ENCODE assay signal across 21 cellular contexts in the genomic region with DNA sequence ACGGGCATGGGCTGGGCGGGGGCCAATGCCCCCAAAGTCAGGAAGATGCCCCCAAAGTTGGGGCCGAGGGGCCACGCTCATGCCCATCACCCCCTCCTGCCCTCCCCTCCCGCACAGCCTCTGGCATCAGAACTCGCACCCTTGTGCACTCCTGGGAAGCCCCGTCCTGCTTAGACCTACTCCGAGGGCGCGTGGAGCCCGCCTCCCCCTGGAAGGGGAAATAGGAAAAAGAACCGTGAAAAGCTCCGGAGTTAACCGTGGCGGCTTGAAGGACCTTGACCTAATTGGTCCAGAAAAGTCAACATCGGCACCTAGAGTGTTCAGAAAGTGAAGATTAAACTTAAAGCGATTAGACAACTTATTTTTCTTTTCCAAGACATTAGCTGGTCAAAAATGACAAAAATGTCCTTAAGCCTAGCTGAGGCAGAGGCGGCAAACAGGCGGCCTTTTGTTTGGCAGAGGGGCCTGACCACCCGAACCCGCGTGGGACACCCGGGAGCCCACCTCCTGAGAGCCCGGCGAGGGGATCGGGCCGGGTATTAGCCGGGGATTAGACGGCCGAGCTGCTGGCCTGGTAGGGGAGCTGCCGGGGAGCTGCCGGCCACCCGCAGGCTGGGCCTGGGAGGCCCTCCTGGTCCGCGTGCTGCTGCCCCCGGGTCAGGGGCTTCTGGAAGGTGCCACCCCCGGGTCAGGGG.
A peak's percentile ranks its signal among the peaks of the same experiment; 100 is the strongest.
DNase-seq lines count a peak whose midpoint lies in the region; ATAC-seq, FAIRE-seq and TF ChIP-seq lines count a peak whose summit lies in the region.
"Had no signal": no experiment of that assay in that cellular context is flagged by ENCODE, and none has a peak within 500 bp of the region (broad histone marks: within the 10 kb centered on the region; RNA-seq: fewer than 3 reads in every experiment).

No MANE protein-coding gene starts in this region.

- CTCF ChIA-PET in K562 (lab: Yijun Ruan, JAX; ENCODE audit: low intra/inter-chr PET ratio): no interaction called here

- intact Hi-C loops in K562 (cut with micrococcal nuclease): no loop called here
- intact Hi-C loops in lower lobe of right lung (cut with DNase I): no loop called here
- intact Hi-C loops in thyroid gland (cut with DNase I): loop anchor here (5.0 kb wide), 1 partner anchor 62 kb away; no protein-coding TSS in a partner anchor
- intact Hi-C loops in natural killer cell (cut with micrococcal nuclease): no loop called here

- H2AFZ ChIP-seq in K562 (ENCODE audit: low read depth, low read length): no peak overlapping the region
- H2AFZ ChIP-seq: PC-9 had no signal

- H3K9me3 ChIP-seq in K562 (replicated peaks; ENCODE audit: control insufficient read depth, insufficient read depth, low read depth, low read length): no peaks in the 10 kb centered on the region
- H3K9me3 ChIP-seq in lower lobe of right lung: no peaks in the 10 kb centered on the region
- H3K9me3 ChIP-seq in thyroid gland: no peaks in the 10 kb centered on the region
- H3K9me3 ChIP-seq: HAP-1 had no signal

- no peak overlapping the region for H3K4me3 ChIP-seq in K562
- H3K4me3 ChIP-seq in lower lobe of right lung: peak overlapping the region; percentile 6
- no peak overlapping the region for H3K4me3 ChIP-seq in thyroid gland (replicated peaks in 1 of 3)
- H3K4me3 ChIP-seq: HAP-1, PC-9, SK-N-MC had no signal

- TF ChIP-seq EP300 in K562 (IDR thresholded peaks at IDR 0.05; ENCODE audit: low read length): no peak

- H3K36me3 Mint-ChIP-seq in natural killer cell: no peaks in the 10 kb centered on the region
- H3K36me3 Mint-ChIP-seq: IgD-negative memory B cell had no signal

- H3K27ac Mint-ChIP-seq in natural killer cell: no peak overlapping the region
- H3K27ac Mint-ChIP-seq: IgD-negative memory B cell had no signal

- peaks cover 3% of the 10 kb centered on the region for H3K9me1 ChIP-seq in K562 (ENCODE audit: control insufficient read depth, insufficient read depth, low read length)

- H3K9me3 Mint-ChIP-seq in natural killer cell: no peaks in the 10 kb centered on the region

- TF ChIP-seq CTCF in C4-2B (conservative IDR thresholded peaks at IDR 0.05): no peak
- no peak for TF ChIP-seq CTCF in K562 (IDR thresholded peaks at IDR 0.05 in 2 of 3, conservative IDR thresholded peaks at IDR 0.05 in 1 of 3; ENCODE audit: insufficient read depth in 2 of 3, low read depth in 1 of 3, low read length in 3 of 3)
- no peak for TF ChIP-seq CTCF in lower lobe of right lung (IDR thresholded peaks at IDR 0.05)
- TF ChIP-seq CTCF in thyroid gland (IDR thresholded peaks at IDR 0.05): no peak
- TF ChIP-seq CTCF in natural killer cell (IDR thresholded peaks at IDR 0.05): no peak

- POLR2A ChIA-PET in K562 (lab: Yijun Ruan, JAX): interaction anchor here (1.1 to 1.2 kb wide), 2 partner anchors 12 to 45 kb away, joined by 3 read pairs; no protein-coding TSS in a partner anchor

- H3K27ac ChIP-seq in C4-2B (peak overlapping the region; percentile 71), K562 (ENCODE audit: extremely low read depth, low read depth, low read length) (no peak overlapping the region), lower lobe of right lung (peak overlapping the region; percentile 73), thyroid gland (peak overlapping the region; percentile 46 to 84 (median 77))
- H3K27ac ChIP-seq: PC-9, SK-N-MC had no signal

- no peak overlapping the region for H3K9ac ChIP-seq in K562 (ENCODE audit: insufficient read depth in 1 of 2, low read depth in 2 of 2, low read length in 2 of 2)

- H3K27me3 Mint-ChIP-seq in natural killer cell (ENCODE audit: low read depth in 2 of 2): no peaks in the 10 kb centered on the region

- no peak overlapping the region for H3K4me3 Mint-ChIP-seq in natural killer cell

- no peak for TF ChIP-seq POLR2A in K562 (conservative IDR thresholded peaks at IDR 0.05)
- no peak for TF ChIP-seq POLR2A in thyroid gland (IDR thresholded peaks at IDR 0.05)

- DNase-seq in K562 (ENCODE audit: extremely low read depth in 1 of 4, low spot score in 3 of 4) (no peak), lower lobe of right lung (no peak), thyroid gland (no peak), SK-N-DZ (ENCODE audit: low spot score) (no peak), natural killer cell (no peak), RKO (ENCODE audit: low spot score) (no peak)
- DNase-seq: C1 segment of cervical spinal cord, GF-D8, NCI-H1417 treated with DMSO at 0.1 percent for 48 hours, NCI-H1930, NCI-H510A treated with DMSO at 0.1 percent for 48 hours, NCI-H82, PC-9 had no signal

- H3K4me1 Mint-ChIP-seq in natural killer cell: no peaks in the 10 kb centered on the region
- H3K4me1 Mint-ChIP-seq: IgD-negative memory B cell had no signal

- WGBS in K562 (ENCODE audit: insufficient coverage, low coverage, missing lambda C conversion rate): under 1% methylated on average over 36 of the region's 37 CpGs
- WGBS in thyroid gland, 2 donors: 81 to 84% methylated on average over 30 to 32 of the region's 37 CpGs

- 0 out of 2 replicates have a peak, but pooled peaks cover 21% of the 10 kb centered on the region for H4K20me1 ChIP-seq in K562 (replicated peaks; ENCODE audit: control insufficient read depth, insufficient read depth, low read length)

- peaks cover 50 to 93% of the 10 kb centered on the region in 2 experiments; a peak in 3 of 5 replicates for H3K27me3 ChIP-seq in K562 (ENCODE audit: control insufficient read depth in 2 of 2, insufficient read depth in 2 of 2, low read length in 2 of 2)
- peaks cover 4% of the 10 kb centered on the region for H3K27me3 ChIP-seq in lower lobe of right lung (ENCODE audit: low read depth)
- no peaks in the 10 kb centered on the region for H3K27me3 ChIP-seq in thyroid gland

- no TSS peak for BruUV-seq in K562 (replicated peaks; lab: Mats Ljungman, UMichigan)

- no peak for TF ChIP-seq RAD21 in K562 (CRISPR knock-in tag; conservative IDR thresholded peaks at IDR 0.05 in 1 of 2, IDR thresholded peaks at IDR 0.05 in 1 of 2)

- no peak for FAIRE-seq in K562 (lab: Jason Lieb, UNC)
- FAIRE-seq: A204.1, GM12891, GM18507 had no signal

- no peak overlapping the region for H3K4me2 ChIP-seq in K562 (ENCODE audit: insufficient read depth, low read length)
- H3K4me2 ChIP-seq: PC-9 had no signal

- H3K79me2 ChIP-seq in K562 (ENCODE audit: control insufficient read depth, insufficient read depth, low read length): no peaks in the 10 kb centered on the region

- H3K4me1 ChIP-seq in K562 (replicated peaks in 1 of 2; ENCODE audit: control insufficient read depth in 2 of 2, insufficient read depth in 2 of 2, low read length in 2 of 2) (no peaks in the 10 kb centered on the region; a peak in 2 of 5 replicates), lower lobe of right lung (peaks cover 17% of the 10 kb centered on the region), thyroid gland (peaks cover 37 to 60% of the 10 kb centered on the region in 2 donors)
- H3K4me1 ChIP-seq: HAP-1 had no signal

- H3K36me3 ChIP-seq in K562 (ENCODE audit: control insufficient read depth, insufficient read depth, low read length) (no peaks in the 10 kb centered on the region), lower lobe of right lung (no peaks in the 10 kb centered on the region), thyroid gland (no peaks in the 10 kb centered on the region)
- H3K36me3 ChIP-seq: HAP-1 had no signal

- in situ Hi-C loops in K562 (cut with MboI): no loop called here

- ATAC-seq in K562: no peak
- peak; percentile 64 to 71 for ATAC-seq in lower lobe of right lung
- ATAC-seq in HG03521 (IDR thresholded peaks at IDR 0.05; ENCODE audit: unreplicated experiment): no peak
- no peak for ATAC-seq in natural killer cell

TF ChIP-seq in K562, 482 proteins besides CTCF, POLR2A, EP300 and RAD21:
- TF ChIP-seq FOXA1 (IDR thresholded peaks at IDR 0.05; ENCODE audit: borderline replicate concordance): no peak
- 0 out of 2 replicates have a peak, but pooled peaks have one; percentile 34 for TF ChIP-seq EZH2 (IDR thresholded peaks at IDR 0.05; ENCODE audit: borderline replicate concordance, low read depth, low read length)
TF ChIP-seq in K562: peak in this region for 1.

Comparison
In these comparisons a context has a peak if more than half of its experiments do, and no peak if none do; other contexts are left out.
1. ATAC-seq: peak in lower lobe of right lung (2 of 2); none in K562 (single experiment), HG03521 (single experiment) and natural killer cell (0 of 3).